2 cellular contexts compared by ENCODE assay signal in the genomic region with DNA sequence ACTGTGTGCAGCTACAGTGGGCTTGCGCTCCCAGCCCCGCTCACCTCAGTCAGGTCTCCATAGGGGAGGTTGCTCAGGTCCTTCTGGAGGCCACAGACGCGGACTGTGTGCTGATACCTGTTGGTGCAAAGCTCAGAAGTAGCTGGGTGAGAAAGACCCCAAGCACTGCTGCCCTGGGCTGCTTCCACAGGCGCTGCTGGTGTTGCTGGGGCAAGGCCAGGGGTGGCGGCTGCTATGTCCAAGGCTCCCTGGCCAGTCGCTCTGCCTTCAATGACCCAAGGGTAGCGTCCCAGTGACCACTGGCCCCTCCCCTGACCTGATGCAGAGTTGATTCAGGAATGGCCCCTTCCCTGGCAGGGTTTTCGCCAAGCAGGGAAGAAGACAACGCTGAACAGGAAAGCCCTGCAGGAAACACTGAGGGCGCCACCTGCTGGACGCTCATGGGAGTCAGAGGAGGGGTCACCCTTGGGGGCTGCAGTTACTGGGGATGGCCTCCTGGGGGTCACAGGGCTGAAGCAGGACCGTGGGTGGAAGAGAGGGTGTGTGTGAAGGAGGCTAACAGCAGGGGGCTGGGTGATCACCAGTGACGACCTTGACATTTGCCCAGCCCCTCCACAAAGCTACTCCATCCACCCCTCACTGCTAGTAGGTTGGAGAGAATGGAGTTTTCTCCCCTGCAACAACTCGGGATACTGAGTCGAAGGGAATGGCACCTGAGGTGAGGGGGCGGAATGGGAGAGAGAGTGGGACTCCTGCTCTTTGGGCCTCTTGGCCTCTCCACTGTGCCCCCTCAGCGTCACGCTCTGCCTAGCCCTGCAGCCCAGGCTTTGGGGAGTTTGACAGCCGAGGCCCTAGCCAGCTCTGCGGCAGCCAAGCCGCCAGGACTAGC.
TF ChIP-seq lines count a peak whose summit lies in the region.

No MANE protein-coding gene starts in this region.

TF ChIP-seq in GM23338, 12 proteins besides CTCF, POLR2A, EP300 and RAD21 (continues in another document):
- TF ChIP-seq, protein P1, sequence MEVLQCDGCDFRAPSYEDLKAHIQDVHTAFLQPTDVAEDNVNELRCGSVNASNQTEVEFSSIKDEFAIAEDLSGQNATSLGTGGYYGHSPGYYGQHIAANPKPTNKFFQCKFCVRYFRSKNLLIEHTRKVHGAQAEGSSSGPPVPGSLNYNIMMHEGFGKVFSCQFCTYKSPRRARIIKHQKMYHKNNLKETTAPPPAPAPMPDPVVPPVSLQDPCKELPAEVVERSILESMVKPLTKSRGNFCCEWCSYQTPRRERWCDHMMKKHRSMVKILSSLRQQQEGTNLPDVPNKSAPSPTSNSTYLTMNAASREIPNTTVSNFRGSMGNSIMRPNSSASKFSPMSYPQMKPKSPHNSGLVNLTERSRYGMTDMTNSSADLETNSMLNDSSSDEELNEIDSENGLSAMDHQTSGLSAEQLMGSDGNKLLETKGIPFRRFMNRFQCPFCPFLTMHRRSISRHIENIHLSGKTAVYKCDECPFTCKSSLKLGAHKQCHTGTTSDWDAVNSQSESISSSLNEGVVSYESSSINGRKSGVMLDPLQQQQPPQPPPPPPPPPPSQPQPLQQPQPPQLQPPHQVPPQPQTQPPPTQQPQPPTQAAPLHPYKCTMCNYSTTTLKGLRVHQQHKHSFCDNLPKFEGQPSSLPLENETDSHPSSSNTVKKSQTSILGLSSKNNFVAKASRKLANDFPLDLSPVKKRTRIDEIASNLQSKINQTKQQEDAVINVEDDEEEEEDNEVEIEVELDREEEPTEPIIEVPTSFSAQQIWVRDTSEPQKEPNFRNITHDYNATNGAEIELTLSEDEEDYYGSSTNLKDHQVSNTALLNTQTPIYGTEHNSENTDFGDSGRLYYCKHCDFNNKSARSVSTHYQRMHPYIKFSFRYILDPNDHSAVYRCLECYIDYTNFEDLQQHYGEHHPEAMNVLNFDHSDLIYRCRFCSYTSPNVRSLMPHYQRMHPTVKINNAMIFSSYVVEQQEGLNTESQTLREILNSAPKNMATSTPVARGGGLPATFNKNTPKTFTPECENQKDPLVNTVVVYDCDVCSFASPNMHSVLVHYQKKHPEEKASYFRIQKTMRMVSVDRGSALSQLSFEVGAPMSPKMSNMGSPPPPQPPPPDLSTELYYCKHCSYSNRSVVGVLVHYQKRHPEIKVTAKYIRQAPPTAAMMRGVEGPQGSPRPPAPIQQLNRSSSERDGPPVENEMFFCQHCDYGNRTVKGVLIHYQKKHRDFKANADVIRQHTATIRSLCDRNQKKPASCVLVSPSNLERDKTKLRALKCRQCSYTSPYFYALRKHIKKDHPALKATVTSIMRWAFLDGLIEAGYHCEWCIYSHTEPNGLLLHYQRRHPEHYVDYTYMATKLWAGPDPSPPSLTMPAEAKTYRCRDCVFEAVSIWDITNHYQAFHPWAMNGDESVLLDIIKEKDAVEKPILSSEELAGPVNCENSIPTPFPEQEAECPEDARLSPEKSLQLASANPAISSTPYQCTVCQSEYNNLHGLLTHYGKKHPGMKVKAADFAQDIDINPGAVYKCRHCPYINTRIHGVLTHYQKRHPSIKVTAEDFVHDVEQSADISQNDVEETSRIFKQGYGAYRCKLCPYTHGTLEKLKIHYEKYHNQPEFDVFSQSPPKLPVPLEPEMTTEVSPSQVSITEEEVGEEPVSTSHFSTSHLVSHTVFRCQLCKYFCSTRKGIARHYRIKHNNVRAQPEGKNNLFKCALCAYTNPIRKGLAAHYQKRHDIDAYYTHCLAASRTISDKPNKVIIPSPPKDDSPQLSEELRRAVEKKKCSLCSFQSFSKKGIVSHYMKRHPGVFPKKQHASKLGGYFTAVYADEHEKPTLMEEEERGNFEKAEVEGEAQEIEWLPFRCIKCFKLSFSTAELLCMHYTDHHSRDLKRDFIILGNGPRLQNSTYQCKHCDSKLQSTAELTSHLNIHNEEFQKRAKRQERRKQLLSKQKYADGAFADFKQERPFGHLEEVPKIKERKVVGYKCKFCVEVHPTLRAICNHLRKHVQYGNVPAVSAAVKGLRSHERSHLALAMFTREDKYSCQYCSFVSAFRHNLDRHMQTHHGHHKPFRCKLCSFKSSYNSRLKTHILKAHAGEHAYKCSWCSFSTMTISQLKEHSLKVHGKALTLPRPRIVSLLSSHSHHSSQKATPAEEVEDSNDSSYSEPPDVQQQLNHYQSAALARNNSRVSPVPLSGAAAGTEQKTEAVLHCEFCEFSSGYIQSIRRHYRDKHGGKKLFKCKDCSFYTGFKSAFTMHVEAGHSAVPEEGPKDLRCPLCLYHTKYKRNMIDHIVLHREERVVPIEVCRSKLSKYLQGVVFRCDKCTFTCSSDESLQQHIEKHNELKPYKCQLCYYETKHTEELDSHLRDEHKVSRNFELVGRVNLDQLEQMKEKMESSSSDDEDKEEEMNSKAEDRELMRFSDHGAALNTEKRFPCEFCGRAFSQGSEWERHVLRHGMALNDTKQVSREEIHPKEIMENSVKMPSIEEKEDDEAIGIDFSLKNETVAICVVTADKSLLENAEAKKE (CRISPR knock-in tag; IDR thresholded peaks at IDR 0.05), result no peak
- TF ChIP-seq EZH2phosphoT487 (IDR thresholded peaks at IDR 0.05; ENCODE audit: unreplicated experiment), result no peak
- TF ChIP-seq JUNB (IDR thresholded peaks at IDR 0.05; ENCODE audit: unreplicated experiment), result no peak
- TF ChIP-seq STAT1 (IDR thresholded peaks at IDR 0.05; ENCODE audit: unreplicated experiment), result no peak
- TF ChIP-seq POLR2AphosphoS5 (IDR thresholded peaks at IDR 0.05; ENCODE audit: low read depth), result no peak
- TF ChIP-seq, protein P2, sequence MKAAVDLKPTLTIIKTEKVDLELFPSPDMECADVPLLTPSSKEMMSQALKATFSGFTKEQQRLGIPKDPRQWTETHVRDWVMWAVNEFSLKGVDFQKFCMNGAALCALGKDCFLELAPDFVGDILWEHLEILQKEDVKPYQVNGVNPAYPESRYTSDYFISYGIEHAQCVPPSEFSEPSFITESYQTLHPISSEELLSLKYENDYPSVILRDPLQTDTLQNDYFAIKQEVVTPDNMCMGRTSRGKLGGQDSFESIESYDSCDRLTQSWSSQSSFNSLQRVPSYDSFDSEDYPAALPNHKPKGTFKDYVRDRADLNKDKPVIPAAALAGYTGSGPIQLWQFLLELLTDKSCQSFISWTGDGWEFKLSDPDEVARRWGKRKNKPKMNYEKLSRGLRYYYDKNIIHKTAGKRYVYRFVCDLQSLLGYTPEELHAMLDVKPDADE (IDR thresholded peaks at IDR 0.05), result no peak
- TF ChIP-seq CREB1 (CRISPR knock-in tag; IDR thresholded peaks at IDR 0.05; ENCODE audit: low read depth), result no peak
- no peak for TF ChIP-seq EZH2 (IDR thresholded peaks at IDR 0.05; ENCODE audit: low read depth, unreplicated experiment)
- no peak for TF ChIP-seq ZNF331 (CRISPR knock-in tag; IDR thresholded peaks at IDR 0.05; ENCODE audit: low read depth)

TF ChIP-seq in H1, 55 proteins besides CTCF, POLR2A, EP300 and RAD21:
- TF ChIP-seq HDAC6 (IDR thresholded peaks at IDR 0.05; ENCODE audit: low read depth, low read length) (no peak), NRF1 (IDR thresholded peaks at IDR 0.05; ENCODE audit: low read depth, low read length) (no peak), SIX5 (IDR thresholded peaks at IDR 0.05; ENCODE audit: low read depth, low read length) (no peak), NANOG (IDR thresholded peaks at IDR 0.05; ENCODE audit: insufficient read depth, low read depth, low read length, poor library complexity, severe bottlenecking) (no peak), BCL11A (IDR thresholded peaks at IDR 0.05; ENCODE audit: low read depth in 2 of 2, low read length in 2 of 2) (no peak), TCF12 (IDR thresholded peaks at IDR 0.05; ENCODE audit: low read depth, low read length) (no peak), HDAC2 (IDR thresholded peaks at IDR 0.05; ENCODE audit: borderline replicate concordance in 1 of 2, low read depth in 2 of 2, low read length in 2 of 2) (peak in 1 of 2 experiments; percentile 53; a peak in 2 of 4 replicates), CTBP2 (IDR thresholded peaks at IDR 0.05; ENCODE audit: borderline replicate concordance, insufficient read depth, insufficient read length, low read length) (no peak), TAF7 (optimal IDR thresholded peaks at IDR 0.05; ENCODE audit: borderline replicate concordance, low read depth, low read length) (no peak), CEBPB (IDR thresholded peaks at IDR 0.05; ENCODE audit: low read depth, low read length) (no peak), YY1 (IDR thresholded peaks at IDR 0.05; ENCODE audit: low read depth, low read length) (0 out of 2 replicates have a peak, but pooled peaks have one; percentile 33), RNF2 (IDR thresholded peaks at IDR 0.05; ENCODE audit: borderline replicate concordance, low read depth, low read length, missing control alignments, poor library complexity, severe bottlenecking) (no peak), JUN (IDR thresholded peaks at IDR 0.05; ENCODE audit: low read depth, low read length) (no peak), KDM1A (IDR thresholded peaks at IDR 0.05; ENCODE audit: borderline replicate concordance, low read length) (no peak)
- TF ChIP-seq, protein P3, sequence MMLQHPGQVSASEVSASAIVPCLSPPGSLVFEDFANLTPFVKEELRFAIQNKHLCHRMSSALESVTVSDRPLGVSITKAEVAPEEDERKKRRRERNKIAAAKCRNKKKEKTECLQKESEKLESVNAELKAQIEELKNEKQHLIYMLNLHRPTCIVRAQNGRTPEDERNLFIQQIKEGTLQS (IDR thresholded peaks at IDR 0.05; ENCODE audit: insufficient read depth, low read depth, low read length), result 0 out of 2 replicates have a peak, but pooled peaks have one; percentile 26
- TF ChIP-seq, protein P4, sequence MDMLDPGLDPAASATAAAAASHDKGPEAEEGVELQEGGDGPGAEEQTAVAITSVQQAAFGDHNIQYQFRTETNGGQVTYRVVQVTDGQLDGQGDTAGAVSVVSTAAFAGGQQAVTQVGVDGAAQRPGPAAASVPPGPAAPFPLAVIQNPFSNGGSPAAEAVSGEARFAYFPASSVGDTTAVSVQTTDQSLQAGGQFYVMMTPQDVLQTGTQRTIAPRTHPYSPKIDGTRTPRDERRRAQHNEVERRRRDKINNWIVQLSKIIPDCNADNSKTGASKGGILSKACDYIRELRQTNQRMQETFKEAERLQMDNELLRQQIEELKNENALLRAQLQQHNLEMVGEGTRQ (IDR thresholded peaks at IDR 0.05; ENCODE audit: low read length), result no peak
- TF ChIP-seq, protein P5, sequence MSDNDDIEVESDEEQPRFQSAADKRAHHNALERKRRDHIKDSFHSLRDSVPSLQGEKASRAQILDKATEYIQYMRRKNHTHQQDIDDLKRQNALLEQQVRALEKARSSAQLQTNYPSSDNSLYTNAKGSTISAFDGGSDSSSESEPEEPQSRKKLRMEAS (IDR thresholded peaks at IDR 0.05), result 0 out of 2 replicates have a peak, but pooled peaks have one; percentile 19
